In the genomic region with DNA sequence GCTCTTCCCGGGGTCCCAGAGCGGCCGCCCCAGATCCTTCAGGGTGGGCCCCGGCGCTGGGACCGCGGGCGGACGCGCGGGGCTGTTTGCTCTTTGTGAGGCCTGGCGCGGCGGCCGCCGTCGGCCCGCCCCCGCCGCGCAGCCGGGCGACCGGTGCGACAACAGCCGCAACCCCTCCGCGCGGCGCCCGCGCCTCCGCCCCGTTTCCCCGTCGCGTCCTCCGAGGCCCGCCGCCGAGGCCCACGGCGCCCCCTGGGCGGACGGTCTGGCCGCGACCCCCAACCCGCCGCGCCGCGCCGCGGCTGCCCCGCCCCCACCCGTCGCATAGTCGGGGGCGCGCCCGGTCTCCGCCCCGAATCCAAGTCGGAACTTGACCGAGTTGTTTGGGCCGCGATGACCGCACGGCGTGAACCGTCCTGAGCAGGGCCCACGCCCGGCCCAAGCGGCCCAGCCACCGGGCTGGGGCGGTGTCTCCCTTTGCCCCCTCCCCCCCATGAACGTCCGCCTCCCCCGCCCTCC, we compare ENCODE assay signal across 1 cellular context.
TF ChIP-seq lines count a peak whose summit lies in the region.

No MANE protein-coding gene starts in this region.

TF ChIP-seq in K562, 482 proteins besides CTCF, POLR2A, EP300 and RAD21 (continued from another document):
- TF ChIP-seq BCL6 (CRISPR knock-in tag; IDR thresholded peaks at IDR 0.05) (no peak), RBBP5 (IDR thresholded peaks at IDR 0.05; ENCODE audit: borderline replicate concordance, insufficient read depth, low read length, poor library complexity, severe bottlenecking) (peak; percentile 68)
